ENCODE assay signal across 19 cellular contexts in genomic region chr5:149854881-149855280, GRCh38.
"Had no signal": no experiment of that assay in that cellular context is flagged by ENCODE, and none has a peak within 500 bp of the region (broad histone marks: within the 10 kb centered on the region; RNA-seq: fewer than 3 reads in every experiment).

No MANE protein-coding gene starts in this region.

- H3K4me3 Mint-ChIP-seq: brain; naive thymus-derived CD4-positive, alpha-beta T cell; stimulated activated naive CD8-positive, alpha-beta T cell treated with anti-CD3 and anti-CD28 coated beads, Interleukin-15, amount 100 ng/mL, for 72 hours; type B pancreatic cell; WTC11 had no signal

- ATAC-seq: activated naive CD4-positive, alpha-beta T cell treated with anti-CD3 and anti-CD28 coated beads, Interleukin-2, amount 50 U/mL, for 72 hours; gastroesophageal sphincter; left ventricle myocardium superior; naive thymus-derived CD4-positive, alpha-beta T cell; right cardiac atrium; stimulated activated naive CD8-positive, alpha-beta T cell treated with anti-CD3 and anti-CD28 coated beads, Interleukin-15, amount 100 ng/mL, for 72 hours; WTC11 had no signal

- H3K36me3 ChIP-seq: ovary, prostate gland had no signal

- H3K36me3 Mint-ChIP-seq: activated naive CD4-positive, alpha-beta T cell treated with anti-CD3 and anti-CD28 coated beads, Interleukin-2, amount 50 U/mL, for 72 hours; brain; type B pancreatic cell; WTC11 had no signal

- H3K27ac Mint-ChIP-seq: activated naive CD4-positive, alpha-beta T cell treated with anti-CD3 and anti-CD28 coated beads, Interleukin-2, amount 50 U/mL, for 72 hours; naive thymus-derived CD4-positive, alpha-beta T cell; stimulated activated naive CD8-positive, alpha-beta T cell treated with anti-CD3 and anti-CD28 coated beads, Interleukin-15, amount 100 ng/mL, for 72 hours; type B pancreatic cell; WTC11 had no signal

- H3K27me3 Mint-ChIP-seq: naive thymus-derived CD4-positive, alpha-beta T cell; stimulated activated naive CD8-positive, alpha-beta T cell treated with anti-CD3 and anti-CD28 coated beads, Interleukin-15, amount 100 ng/mL, for 72 hours; type B pancreatic cell had no signal

- H3K9me3 Mint-ChIP-seq: activated naive CD4-positive, alpha-beta T cell treated with anti-CD3 and anti-CD28 coated beads, Interleukin-2, amount 50 U/mL, for 72 hours; naive thymus-derived CD4-positive, alpha-beta T cell; stimulated activated naive CD8-positive, alpha-beta T cell treated with anti-CD3 and anti-CD28 coated beads, Interleukin-15, amount 100 ng/mL, for 72 hours; type B pancreatic cell; WTC11 had no signal

- H3K9me3 ChIP-seq: gastroesophageal sphincter, ovary, prostate gland had no signal

- H3K4me3 ChIP-seq: gastroesophageal sphincter, ovary, prostate gland had no signal

- H3K27ac ChIP-seq: ovary, prostate gland had no signal

- DNase-seq: activated T-cell treated with anti-CD3 and anti-CD28 coated beads, Interleukin-2, amount 50 U/mL, for 1 hour; aorta; caudate nucleus; effector memory CD4-positive, alpha-beta T cell; head of caudate nucleus; left ventricle myocardium superior; mesenchymal stem cell; naive thymus-derived CD4-positive, alpha-beta T cell; ovary; right cardiac atrium; stimulated activated CD4-positive, alpha-beta T cell treated with anti-CD3 and anti-CD28 coated beads, Interleukin-12 subunit alpha, Interleukin-12 subunit beta, amount 100 ng/mL, for 4 hours; stimulated activated naive CD8-positive, alpha-beta T cell treated with anti-CD3 and anti-CD28 coated beads, Interleukin-15, amount 100 ng/mL, for 72 hours; T-helper 9 cell had no signal

- H3K27me3 ChIP-seq: gastroesophageal sphincter, ovary had no signal
